Comparison of ENCODE assay signal across 11 cellular contexts in the genomic region with DNA sequence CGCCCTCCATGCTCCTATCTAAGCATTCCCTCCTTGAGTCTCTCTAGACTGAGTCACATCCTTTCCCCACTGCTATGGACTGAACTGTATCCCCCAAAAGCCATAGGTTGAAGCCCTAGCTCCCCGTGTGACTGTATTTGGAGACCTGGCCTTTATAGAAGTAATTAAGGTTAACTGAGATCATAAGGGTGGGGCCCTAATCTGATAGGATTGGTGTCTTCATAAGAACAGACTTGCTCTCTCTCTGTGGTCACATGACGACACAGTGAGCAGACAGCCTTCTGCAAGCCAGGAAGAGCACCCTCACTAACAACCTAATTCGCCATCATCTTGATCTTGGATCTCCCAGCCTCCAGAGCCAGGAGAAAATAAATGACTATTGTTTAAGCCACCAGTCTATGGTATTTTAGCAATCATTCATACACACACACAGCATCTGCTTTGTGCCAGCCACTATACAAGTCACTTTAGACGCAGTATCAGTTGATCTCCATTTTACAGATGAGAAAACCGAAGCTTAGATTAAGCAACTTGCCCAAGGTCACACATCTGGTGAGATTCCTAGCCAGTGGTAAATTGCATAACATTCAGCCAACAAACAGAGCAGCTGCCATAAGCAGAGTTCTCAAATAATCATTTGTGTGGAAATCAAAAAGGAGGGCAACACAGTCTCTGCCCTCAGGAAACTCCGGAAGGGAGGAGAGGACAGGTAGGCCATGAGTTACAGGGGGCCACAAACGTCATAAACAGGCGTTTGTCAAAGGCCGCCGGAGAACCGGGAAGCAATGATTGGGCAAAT.
DNase-seq lines count a peak whose midpoint lies in the region; FAIRE-seq and TF ChIP-seq lines count a peak whose summit lies in the region.
"Had no signal": no experiment of that assay in that cellular context is flagged by ENCODE, and none has a peak within 500 bp of the region (broad histone marks: within the 10 kb centered on the region; RNA-seq: fewer than 3 reads in every experiment).

No MANE protein-coding gene starts in this region.

- H3K36me3 ChIP-seq in A673 (ENCODE audit: insufficient read depth, low read length, poor library complexity, severe bottlenecking) (no peaks in the 10 kb centered on the region), HEK293 (ENCODE audit: control insufficient read depth in 2 of 2, insufficient read depth in 1 of 2, low read length in 2 of 2) (no peaks in the 10 kb centered on the region), kidney (ENCODE audit: control insufficient read depth in 1 of 2, insufficient read depth in 2 of 2, low read length in 2 of 2) (no peaks in the 10 kb centered on the region), WERI-Rb-1 (no peaks in the 10 kb centered on the region)

- H3K27me3 ChIP-seq in A673 (replicated peaks; ENCODE audit: insufficient read depth, low read depth, low read length, poor library complexity) (no peaks in the 10 kb centered on the region), WERI-Rb-1 (ENCODE audit: insufficient read depth, low read depth, severe bottlenecking) (no peaks in the 10 kb centered on the region)

- H3K9me3 ChIP-seq in A673 (ENCODE audit: low read depth, low read length, poor library complexity, severe bottlenecking) (no peaks in the 10 kb centered on the region), HEK293 (ENCODE audit: control insufficient read depth, insufficient read depth, low read depth, low read length) (no peaks in the 10 kb centered on the region), kidney (ENCODE audit: control insufficient read depth in 1 of 2, low read length in 2 of 2) (no peaks in the 10 kb centered on the region), WERI-Rb-1 (ENCODE audit: severe bottlenecking) (no peaks in the 10 kb centered on the region)

- TF ChIP-seq CTCF in A673 (conservative IDR thresholded peaks at IDR 0.05; ENCODE audit: low read depth, low read length) = no peak
- no peak for TF ChIP-seq CTCF in HEK293 (tag by site-specific recombination; IDR thresholded peaks at IDR 0.05)
- no peak for TF ChIP-seq CTCF in kidney (IDR thresholded peaks at IDR 0.05; ENCODE audit: borderline replicate concordance, extremely low read depth, insufficient read depth)
- TF ChIP-seq CTCF in WERI-Rb-1 (IDR thresholded peaks at IDR 0.05; ENCODE audit: low read depth, low read length) = no peak

- peaks cover 15% of the 10 kb centered on the region for H3K4me1 ChIP-seq in A673 (ENCODE audit: insufficient read depth, low read length, poor library complexity, severe bottlenecking)
- no peaks in the 10 kb centered on the region for H3K4me1 ChIP-seq in HEK293 (ENCODE audit: control insufficient read depth, insufficient read depth, low read length)
- H3K4me1 ChIP-seq in kidney (ENCODE audit: control insufficient read depth in 1 of 2, insufficient read depth in 1 of 2, low read depth in 1 of 2, low read length in 2 of 2) = peaks cover 8 to 11% of the 10 kb centered on the region in 2 donors

- peak overlapping the region; percentile 74 for H3K27ac ChIP-seq in A673 (ENCODE audit: low read depth, low read length, poor library complexity, severe bottlenecking)
- no peak overlapping the region for H3K27ac ChIP-seq in HEK293 (ENCODE audit: extremely low read depth, low read depth, low read length)
- peak overlapping the region; percentile 86 to 93 for H3K27ac ChIP-seq in kidney (ENCODE audit: low read depth in 2 of 2, low read length in 2 of 2)
- no peak overlapping the region for H3K27ac ChIP-seq in WERI-Rb-1

- no peak for FAIRE-seq in kidney (lab: Jason Lieb, UNC)
- FAIRE-seq in GM12892 (lab: Jason Lieb, UNC) = no peak

- peaks cover 77% of the 10 kb centered on the region for H3K27me3 Mint-ChIP-seq in activated CD4-positive, alpha-beta memory T cell treated with anti-CD3 and anti-CD28 coated beads, Interleukin-2, amount 10 ng/mL, durations not matched to agents 7 days and 5 days

- no peak for TF ChIP-seq POLR2A in GM12892 (IDR thresholded peaks at IDR 0.05; ENCODE audit: low read depth, low read length)

- H3K4me3 ChIP-seq in A673 (ENCODE audit: low read depth, low read length, poor library complexity, severe bottlenecking) = no peak overlapping the region
- no peak overlapping the region for H3K4me3 ChIP-seq in HEK293 (ENCODE audit: low read depth, low read length)
- H3K4me3 ChIP-seq in kidney (ENCODE audit: low read length in 2 of 2) = no peak overlapping the region
- H3K4me3 ChIP-seq in WERI-Rb-1 (ENCODE audit: low read depth, low read length) = no peak overlapping the region

- peak overlapping the region in 1 of 2 donors; percentile 57 for H3K9ac ChIP-seq in kidney (ENCODE audit: low read length in 2 of 2)

- CTCF ChIA-PET in A673 (lab: Charles Lee) (no interaction called here), HEK293 (lab: Yijun Ruan, JAX) (interaction anchor here (1.2 kb wide), 1 partner anchor 281 kb away, joined by 3 read pairs; no protein-coding TSS in a partner anchor)
- CTCF ChIA-PET in activated CD4-positive, alpha-beta memory T cell treated with anti-CD3 and anti-CD28 coated beads, Interleukin-2, amount 10 ng/mL, durations not matched to agents 7 days and 5 days (lab: Charles Lee) = interaction anchor here (0.8 kb wide), 1 partner anchor 246 kb away, joined by 3 read pairs; no protein-coding TSS in a partner anchor

- POLR2A ChIA-PET in A673 (lab: Charles Lee; ENCODE audit: low non-redundant PET) = no interaction called here
- POLR2A ChIA-PET in HEK293 (lab: Yijun Ruan, JAX) = interaction anchor here (1.8 to 2.1 kb wide), 2 partner anchors 66 to 70 kb away, joined by 13 to 14 read pairs; a partner anchor contains a TSS
- POLR2A ChIA-PET in activated CD4-positive, alpha-beta memory T cell treated with anti-CD3 and anti-CD28 coated beads, Interleukin-2, amount 10 ng/mL, durations not matched to agents 7 days and 5 days (lab: Charles Lee) = interaction anchor here (1.9 kb wide), 1 partner anchor 11 kb away, joined by 8 read pairs; no protein-coding TSS in a partner anchor

- H3K4me1 Mint-ChIP-seq in activated CD4-positive, alpha-beta memory T cell treated with anti-CD3 and anti-CD28 coated beads, Interleukin-2, amount 10 ng/mL, durations not matched to agents 7 days and 5 days = peaks cover 26% of the 10 kb centered on the region

- peaks cover 5% of the 10 kb centered on the region for H3K36me3 Mint-ChIP-seq in activated CD4-positive, alpha-beta memory T cell treated with anti-CD3 and anti-CD28 coated beads, Interleukin-2, amount 10 ng/mL, durations not matched to agents 7 days and 5 days (ENCODE audit: low read depth)

- intact Hi-C loops in A673 (cut with micrococcal nuclease; ENCODE audit: unreplicated experiment) (loop anchor here (2.0 to 5.0 kb wide), 2 partner anchors 62 to 65 kb away; no protein-coding TSS in a partner anchor), kidney (cut with DNase I) (no loop called here)

- DNase-seq in A673 (ENCODE audit: low spot score) (peak; percentile 25), kidney (no peak), GM12892 (ENCODE audit: insufficient read length) (no peak), OCI-M2 (lab: John Stamatoyannopoulos, UW; ENCODE audit: unreplicated experiment) (no peak), NCI-H526 (lab: John Stamatoyannopoulos, UW) (no peak), WERI-Rb-1 (no peak)
- DNase-seq in activated CD4-positive, alpha-beta memory T cell treated with anti-CD3 and anti-CD28 coated beads, Interleukin-2, amount 10 ng/mL, durations not matched to agents 7 days and 5 days = no peak
- DNase-seq: activated CD8-positive, alpha-beta memory T cell treated with anti-CD3 and anti-CD28 coated beads, Interleukin-2, amount 50 U/mL, for 48 hours; NCI-H1436 treated with DMSO at 0.1 percent for 48 hours had no signal

- peaks cover 4% of the 10 kb centered on the region for H3K9me3 Mint-ChIP-seq in activated CD4-positive, alpha-beta memory T cell treated with anti-CD3 and anti-CD28 coated beads, Interleukin-2, amount 10 ng/mL, durations not matched to agents 7 days and 5 days

- BruUV-seq in A673 (replicated peaks; lab: Mats Ljungman, UMichigan) = no TSS peak

- H3K27ac Mint-ChIP-seq in activated CD4-positive, alpha-beta memory T cell treated with anti-CD3 and anti-CD28 coated beads, Interleukin-2, amount 10 ng/mL, durations not matched to agents 7 days and 5 days = no peak overlapping the region
- H3K27ac Mint-ChIP-seq: H9 had no signal

- peak overlapping the region; percentile 44 for H3K4me3 Mint-ChIP-seq in activated CD4-positive, alpha-beta memory T cell treated with anti-CD3 and anti-CD28 coated beads, Interleukin-2, amount 10 ng/mL, durations not matched to agents 7 days and 5 days

TF ChIP-seq in HEK293, 187 proteins besides CTCF, POLR2A, EP300 and RAD21:
- TF ChIP-seq ZNF433 (tag by site-specific recombination; IDR thresholded peaks at IDR 0.05; ENCODE audit: low read depth) (no peak), TRIM28 (IDR thresholded peaks at IDR 0.05; ENCODE audit: borderline replicate concordance, low read length) (peak; percentile 58; the same call in 1 of the 2 replicates)

Comparison
In these comparisons a context has a peak if more than half of its experiments do, and no peak if none do; other contexts are left out.
1. H3K27ac ChIP-seq: peak in A673 (single experiment) and kidney (2 of 2); none in HEK293 (single experiment) and WERI-Rb-1 (single experiment).